14 cellular contexts compared by ENCODE assay signal in the genomic region with DNA sequence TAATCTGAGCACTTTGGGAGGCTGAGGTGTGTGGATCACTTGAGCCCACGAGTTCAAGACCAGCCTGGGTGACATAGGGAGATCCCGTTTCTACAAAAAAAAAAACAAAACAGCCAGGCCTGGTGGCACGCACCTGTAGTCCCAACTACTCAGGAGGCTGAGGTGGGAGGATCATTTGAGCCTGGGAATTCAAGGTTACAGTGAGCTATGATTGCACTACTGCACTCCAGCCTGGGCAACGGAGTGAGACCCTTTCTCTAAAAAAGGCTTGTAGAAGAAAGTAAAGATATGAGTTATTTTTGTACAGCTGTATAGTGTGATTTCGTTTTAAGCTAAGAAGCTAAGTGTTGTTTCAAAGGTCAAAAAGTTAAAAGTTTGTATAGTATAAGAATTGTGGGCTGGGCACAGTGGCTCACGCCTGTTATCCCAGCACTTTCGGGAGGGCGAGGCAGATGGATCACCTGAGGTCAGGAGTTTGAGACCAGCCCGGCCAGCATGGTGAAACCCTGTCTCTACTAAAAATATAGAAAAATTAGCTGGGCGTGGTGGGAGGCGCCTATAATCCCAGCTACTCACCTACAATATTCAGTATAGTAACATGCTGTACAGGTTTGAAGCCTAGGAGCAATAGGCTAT. TPM values are rescaled to one million over a fixed set of nuclear protein-coding genes. Genes with fewer than 3 reads are reported as not detected.
A peak's percentile ranks its signal among the peaks of the same experiment; 100 is the strongest.
DNase-seq lines count a peak whose midpoint lies in the region; ATAC-seq and TF ChIP-seq lines count a peak whose summit lies in the region.
"Had no signal": no experiment of that assay in that cellular context is flagged by ENCODE, and none has a peak within 500 bp of the region (broad histone marks: within the 10 kb centered on the region; RNA-seq: fewer than 3 reads in every experiment).

No MANE protein-coding gene starts in this region.

- no peaks in the 10 kb centered on the region for H3K9me3 Mint-ChIP-seq in activated CD4-positive, alpha-beta T cell treated with anti-CD3 and anti-CD28 coated beads for 36 hours (ENCODE audit: low read depth)
- no peaks in the 10 kb centered on the region for H3K9me3 Mint-ChIP-seq in activated naive CD8-positive, alpha-beta T cell treated with anti-CD3 and anti-CD28 coated beads for 36 hours
- no peaks in the 10 kb centered on the region for H3K9me3 Mint-ChIP-seq in stimulated activated naive CD8-positive, alpha-beta T cell treated with anti-CD3 and anti-CD28 coated beads, Interleukin-15, amount 100 ng/mL, for 72 hours
- H3K9me3 Mint-ChIP-seq: memory B cell had no signal

- no peaks in the 10 kb centered on the region for H3K9me3 ChIP-seq in liver (ENCODE audit: control insufficient read depth in 4 of 4, low read length in 3 of 4)

- ATAC-seq in activated CD4-positive, alpha-beta T cell treated with anti-CD3 and anti-CD28 coated beads for 36 hours: peak; percentile 8
- no peak for ATAC-seq in stimulated activated naive CD8-positive, alpha-beta T cell treated with anti-CD3 and anti-CD28 coated beads, Interleukin-15, amount 100 ng/mL, for 72 hours
- no peak for ATAC-seq in HG02678 (IDR thresholded peaks at IDR 0.05; ENCODE audit: unreplicated experiment)

- no peak for TF ChIP-seq CTCF in liver (IDR thresholded peaks at IDR 0.05; ENCODE audit: low read depth, low read length, missing input control)

- intact Hi-C loops in activated CD4-positive, alpha-beta T cell treated with anti-CD3 and anti-CD28 coated beads for 36 hours (cut with DNase I, micrococcal nuclease): loop anchor here (1.0 to 2.0 kb wide), 3 partner anchors 15 to 46 kb away; no protein-coding TSS in a partner anchor

- peak overlapping the region; percentile 50 to 78 for H3K27ac ChIP-seq in liver (ENCODE audit: low read depth in 1 of 2, low read length in 2 of 2)

- POLR2A ChIA-PET in activated CD4-positive, alpha-beta T cell treated with anti-CD3 and anti-CD28 coated beads for 36 hours (lab: Charles Lee): interaction anchor here (1.5 kb wide), 1 partner anchor 20 kb away, joined by 10 read pairs; the partner anchor contains the start of gene UBE2R2

- H3K27ac Mint-ChIP-seq in activated CD4-positive, alpha-beta T cell treated with anti-CD3 and anti-CD28 coated beads for 36 hours: peak overlapping the region; percentile 83
- peak overlapping the region; percentile 46 for H3K27ac Mint-ChIP-seq in activated naive CD8-positive, alpha-beta T cell treated with anti-CD3 and anti-CD28 coated beads for 36 hours
- H3K27ac Mint-ChIP-seq in stimulated activated naive CD8-positive, alpha-beta T cell treated with anti-CD3 and anti-CD28 coated beads, Interleukin-15, amount 100 ng/mL, for 72 hours: peak overlapping the region; percentile 79 to 85

- H3K27me3 ChIP-seq in liver (ENCODE audit: control insufficient read depth in 4 of 4, insufficient read depth in 4 of 4, low read length in 3 of 4): no peaks in the 10 kb centered on the region

- H3K4me1 ChIP-seq in liver (ENCODE audit: control insufficient read depth in 4 of 4, insufficient read depth in 4 of 4, low read length in 3 of 4): peaks cover 3 to 17% (median 8%) of the 10 kb centered on the region in 4 donors

- no peaks in the 10 kb centered on the region for H3K27me3 Mint-ChIP-seq in activated CD4-positive, alpha-beta T cell treated with anti-CD3 and anti-CD28 coated beads for 36 hours
- H3K27me3 Mint-ChIP-seq in activated naive CD8-positive, alpha-beta T cell treated with anti-CD3 and anti-CD28 coated beads for 36 hours: no peaks in the 10 kb centered on the region
- H3K27me3 Mint-ChIP-seq in stimulated activated naive CD8-positive, alpha-beta T cell treated with anti-CD3 and anti-CD28 coated beads, Interleukin-15, amount 100 ng/mL, for 72 hours: no peaks in the 10 kb centered on the region
- H3K27me3 Mint-ChIP-seq: memory B cell had no signal

- no peak overlapping the region for H3K4me3 Mint-ChIP-seq in activated CD4-positive, alpha-beta T cell treated with anti-CD3 and anti-CD28 coated beads for 36 hours
- H3K4me3 Mint-ChIP-seq in activated naive CD8-positive, alpha-beta T cell treated with anti-CD3 and anti-CD28 coated beads for 36 hours: no peak overlapping the region
- peak overlapping the region in 1 of 2 donors; percentile 26 for H3K4me3 Mint-ChIP-seq in stimulated activated naive CD8-positive, alpha-beta T cell treated with anti-CD3 and anti-CD28 coated beads, Interleukin-15, amount 100 ng/mL, for 72 hours
- H3K4me3 Mint-ChIP-seq: memory B cell had no signal

- no peak for DNase-seq in activated CD4-positive, alpha-beta T cell treated with anti-CD3 and anti-CD28 coated beads for 36 hours
- no peak for DNase-seq in activated CD4-positive, alpha-beta T cell treated with anti-CD3 and anti-CD28 coated beads for 48 hours
- DNase-seq in activated naive CD8-positive, alpha-beta T cell treated with anti-CD3 and anti-CD28 coated beads for 36 hours: no peak
- no peak for DNase-seq in stimulated activated naive CD8-positive, alpha-beta T cell treated with anti-CD3 and anti-CD28 coated beads, Interleukin-15, amount 100 ng/mL, for 72 hours
- DNase-seq in hypothalamus (lab: John Stamatoyannopoulos, UW): no peak
- no peak for DNase-seq in NCI-H1092 (lab: John Stamatoyannopoulos, UW)
- DNase-seq: 8988T, Calu3, posterior cingulate gyrus, substantia nigra had no signal

- no peak overlapping the region for H3K4me3 ChIP-seq in liver (ENCODE audit: low read depth in 1 of 3, low read length in 3 of 3)

- H3K9ac ChIP-seq in liver (ENCODE audit: low read depth in 1 of 2, low read length in 2 of 2): no peak overlapping the region

- H3K36me3 Mint-ChIP-seq in activated CD4-positive, alpha-beta T cell treated with anti-CD3 and anti-CD28 coated beads for 36 hours (ENCODE audit: low read depth): peaks cover 15% of the 10 kb centered on the region
- H3K36me3 Mint-ChIP-seq in activated naive CD8-positive, alpha-beta T cell treated with anti-CD3 and anti-CD28 coated beads for 36 hours: peaks cover 4% of the 10 kb centered on the region

- no peaks in the 10 kb centered on the region for H3K36me3 ChIP-seq in liver (ENCODE audit: control insufficient read depth in 4 of 4, insufficient read depth in 3 of 4, low read depth in 1 of 4, low read length in 3 of 4)

- WGBS in liver: 86% methylated on average over 11 of the region's 11 CpGs

- H3K4me1 Mint-ChIP-seq in activated CD4-positive, alpha-beta T cell treated with anti-CD3 and anti-CD28 coated beads for 36 hours: peaks cover 44% of the 10 kb centered on the region
- peaks cover 34% of the 10 kb centered on the region for H3K4me1 Mint-ChIP-seq in activated naive CD8-positive, alpha-beta T cell treated with anti-CD3 and anti-CD28 coated beads for 36 hours
- peaks cover 44% of the 10 kb centered on the region for H3K4me1 Mint-ChIP-seq in stimulated activated naive CD8-positive, alpha-beta T cell treated with anti-CD3 and anti-CD28 coated beads, Interleukin-15, amount 100 ng/mL, for 72 hours

- CTCF ChIA-PET in activated CD4-positive, alpha-beta T cell treated with anti-CD3 and anti-CD28 coated beads for 36 hours (lab: Charles Lee): interaction anchor here (0.9 to 3.9 kb wide), 3 partner anchors 12 to 22 kb away, joined by 3 to 31 read pairs (median 3); no protein-coding TSS in a partner anchor

- TF ChIP-seq RAD21 in liver (IDR thresholded peaks at IDR 0.05): no peak

TF ChIP-seq in liver, 16 proteins besides CTCF, POLR2A, EP300 and RAD21 (continues in another document):
- no peak for TF ChIP-seq HNF4A (conservative IDR thresholded peaks at IDR 0.05)
- no peak for TF ChIP-seq ZBTB33 (IDR thresholded peaks at IDR 0.05)
- TF ChIP-seq SP1 (IDR thresholded peaks at IDR 0.05): no peak
- no peak for TF ChIP-seq JUND (IDR thresholded peaks at IDR 0.05)

RNA-seq across cellular contexts. Expression of gene UBE2R2, which starts 18.8 kb away (rescaled TPM):
- 10 to 100 TPM; 47.7 to 49.5 TPM for total RNA-seq in activated CD4-positive, alpha-beta T cell treated with anti-CD3 and anti-CD28 coated beads for 36 hours
- total RNA-seq in activated naive CD8-positive, alpha-beta T cell treated with anti-CD3 and anti-CD28 coated beads for 36 hours: 10 to 100 TPM; 34.5 to 36.2 TPM
- 10 to 100 TPM; 10.8 to 13.4 TPM for total RNA-seq in liver
- 10 to 100 TPM; 15.0 TPM for polyA plus RNA-seq in liver

RNA-seq across cellular contexts. Expression of gene PRSS3, which starts 40.4 kb away (rescaled TPM):
- total RNA-seq in activated CD4-positive, alpha-beta T cell treated with anti-CD3 and anti-CD28 coated beads for 36 hours: not detected
- total RNA-seq in activated naive CD8-positive, alpha-beta T cell treated with anti-CD3 and anti-CD28 coated beads for 36 hours: not detected
- total RNA-seq in liver: 1 to 10 TPM in 1 of 2 donors, under 1 TPM in 1; 0.25 to 1.9 TPM
- 1 to 10 TPM; 4.1 to 8.7 TPM for polyA plus RNA-seq in liver
- total RNA-seq: astrocyte had no signal
